9 cellular contexts compared by ENCODE assay signal in the genomic region with DNA sequence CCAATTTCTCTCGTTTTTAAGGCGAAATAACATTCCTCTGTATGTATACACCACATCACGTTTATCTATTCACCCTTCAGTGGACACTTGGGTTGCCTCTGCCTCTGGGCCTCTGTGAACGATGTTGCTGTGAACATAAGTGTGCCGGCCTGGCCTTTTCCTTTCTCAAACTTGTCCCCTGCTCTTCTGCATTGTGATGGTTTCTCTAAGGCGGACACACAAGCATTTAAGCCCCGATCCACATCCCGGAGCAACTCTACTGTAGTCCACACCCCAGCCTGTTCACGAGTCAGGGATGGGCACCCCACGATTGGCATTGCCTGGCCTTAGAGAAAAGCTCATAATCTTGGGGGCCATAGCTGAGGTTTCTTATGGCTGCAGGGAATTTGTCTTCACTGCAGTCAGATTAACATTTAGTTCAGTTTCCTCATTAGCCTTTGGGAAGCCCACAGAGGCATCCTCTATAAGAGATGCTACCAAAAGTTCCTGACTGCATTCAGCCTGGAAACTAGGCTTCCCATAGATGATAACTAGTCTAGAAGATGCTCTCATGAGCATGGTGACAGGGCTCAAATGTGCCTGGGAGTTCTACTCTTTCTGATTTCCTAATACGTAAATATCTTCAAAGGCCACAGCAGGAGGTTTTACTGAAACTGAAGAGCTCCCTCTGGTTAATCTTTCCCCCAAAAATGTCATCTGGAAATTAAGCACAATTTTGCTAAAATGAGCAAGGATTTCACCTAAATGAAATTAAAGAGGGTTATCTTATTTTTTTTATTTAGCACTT. TPM values are rescaled to one million over a fixed set of nuclear protein-coding genes. Genes with fewer than 3 reads are reported as not detected.
DNase-seq lines count a peak whose midpoint lies in the region; TF ChIP-seq lines count a peak whose summit lies in the region.
"Had no signal": no experiment of that assay in that cellular context is flagged by ENCODE, and none has a peak within 500 bp of the region (broad histone marks: within the 10 kb centered on the region; RNA-seq: fewer than 3 reads in every experiment).

No MANE protein-coding gene starts in this region.

- no peaks in the 10 kb centered on the region for H3K27me3 ChIP-seq in DOHH2 (ENCODE audit: control insufficient read depth, low read length)
- no peaks in the 10 kb centered on the region for H3K27me3 ChIP-seq in colonic mucosa
- no peaks in the 10 kb centered on the region for H3K27me3 ChIP-seq in rectal smooth muscle tissue (ENCODE audit: control insufficient read depth, insufficient read depth, low read length)

- H3K4me2 ChIP-seq in DOHH2 (ENCODE audit: low read length), result peak overlapping the region; percentile 99

- H3K36me3 Mint-ChIP-seq in mesothelial cell of epicardium, result no peaks in the 10 kb centered on the region

- intact Hi-C loops in colonic mucosa (cut with DNase I), result no loop called here

- H3K27me3 Mint-ChIP-seq in mesothelial cell of epicardium (ENCODE audit: low read depth), result no peaks in the 10 kb centered on the region

- TF ChIP-seq CTCF in DOHH2 (IDR thresholded peaks at IDR 0.05; ENCODE audit: low read depth, low read length, poor library complexity, severe bottlenecking) (no peak), colonic mucosa (IDR thresholded peaks at IDR 0.05) (no peak), mesothelial cell of epicardium (IDR thresholded peaks at IDR 0.05; ENCODE audit: unreplicated experiment) (no peak)

- DNase-seq in NAMALWA (ENCODE audit: low spot score), result peak; percentile 67
- DNase-seq in colonic mucosa, result no peak
- no peak for DNase-seq in central memory CD4-positive, alpha-beta T cell
- DNase-seq in NCI-H2171 treated with DMSO at 0.1 percent for 48 hours (lab: John Stamatoyannopoulos, UW), result no peak
- DNase-seq in mesothelial cell of epicardium (ENCODE audit: low spot score in 2 of 2, unreplicated experiment in 2 of 2), result no peak
- DNase-seq: NCI-H748 treated with DMSO at 0.1 percent for 48 hours, WERI-Rb-1 had no signal

- H3K9me3 ChIP-seq in DOHH2 (ENCODE audit: control insufficient read depth, insufficient read depth, low read length) (no peaks in the 10 kb centered on the region), colonic mucosa (no peaks in the 10 kb centered on the region)

- peaks cover 4% of the 10 kb centered on the region for H3K4me1 Mint-ChIP-seq in mesothelial cell of epicardium

- H3K4me3 ChIP-seq in DOHH2 (ENCODE audit: low read length) (peak overlapping the region; percentile 89), colonic mucosa (peak overlapping the region; percentile 25), rectal smooth muscle tissue (ENCODE audit: low read length) (peak overlapping the region; percentile 52)

- no peak overlapping the region for H3K27ac Mint-ChIP-seq in mesothelial cell of epicardium

- H3K27ac ChIP-seq in DOHH2 (ENCODE audit: low read depth, low read length) (peak overlapping the region; percentile 100), colonic mucosa (peak overlapping the region; percentile 86), rectal smooth muscle tissue (ENCODE audit: low read depth, low read length) (no peak overlapping the region)
- H3K27ac ChIP-seq: WERI-Rb-1 had no signal

- no peaks in the 10 kb centered on the region for H4K20me1 ChIP-seq in DOHH2 (ENCODE audit: control insufficient read depth, insufficient read depth, low read depth, low read length)

- H3K9ac ChIP-seq in colonic mucosa (ENCODE audit: low read depth in 2 of 2, low read length in 2 of 2) (peak overlapping the region; percentile 52 to 71), rectal smooth muscle tissue (ENCODE audit: low read length) (no peak overlapping the region)

- no peaks in the 10 kb centered on the region for H3K9me2 ChIP-seq in DOHH2 (replicated peaks; ENCODE audit: control insufficient read depth, low read length)

- no peaks in the 10 kb centered on the region for H3K9me3 Mint-ChIP-seq in mesothelial cell of epicardium

- no peak overlapping the region for H3K4me3 Mint-ChIP-seq in mesothelial cell of epicardium

- H3K79me2 ChIP-seq in DOHH2 (ENCODE audit: control insufficient read depth, low read length), result peaks cover 42% of the 10 kb centered on the region

- H3K36me3 ChIP-seq in DOHH2 (ENCODE audit: control insufficient read depth, low read length), result peaks cover 36% of the 10 kb centered on the region
- no peaks in the 10 kb centered on the region for H3K36me3 ChIP-seq in colonic mucosa
- H3K36me3 ChIP-seq in rectal smooth muscle tissue (ENCODE audit: control insufficient read depth, insufficient read depth, low read length), result no peaks in the 10 kb centered on the region
- H3K36me3 ChIP-seq: WERI-Rb-1 had no signal

- H3K4me1 ChIP-seq in DOHH2 (ENCODE audit: control insufficient read depth, low read length) (peaks cover 92% of the 10 kb centered on the region), colonic mucosa (peaks cover 7% of the 10 kb centered on the region), rectal smooth muscle tissue (ENCODE audit: control insufficient read depth, insufficient read depth, low read length) (no peaks in the 10 kb centered on the region)

- H3F3A ChIP-seq in DOHH2 (ENCODE audit: control insufficient read depth, insufficient read depth), result peaks cover 38% of the 10 kb centered on the region

RNA-seq across cellular contexts. Expression of a gene that starts 0.8 kb away (rescaled TPM):
- total RNA-seq in colonic mucosa (1 to 10 TPM; 4.3 to 4.9 TPM), mesothelial cell of epicardium (0.44 to 0.72 TPM (median 0.47 TPM) in 3 replicates)

Comparison
In these comparisons a context has a peak if more than half of its experiments do, and no peak if none do; other contexts are left out.
1. H3K4me3 ChIP-seq: peak in every context shown above with its lines; median percentile 89 in DOHH2; 52 in rectal smooth muscle tissue; 25 in colonic mucosa.